ENCODE assay signal across 11 cellular contexts in the genomic region with DNA sequence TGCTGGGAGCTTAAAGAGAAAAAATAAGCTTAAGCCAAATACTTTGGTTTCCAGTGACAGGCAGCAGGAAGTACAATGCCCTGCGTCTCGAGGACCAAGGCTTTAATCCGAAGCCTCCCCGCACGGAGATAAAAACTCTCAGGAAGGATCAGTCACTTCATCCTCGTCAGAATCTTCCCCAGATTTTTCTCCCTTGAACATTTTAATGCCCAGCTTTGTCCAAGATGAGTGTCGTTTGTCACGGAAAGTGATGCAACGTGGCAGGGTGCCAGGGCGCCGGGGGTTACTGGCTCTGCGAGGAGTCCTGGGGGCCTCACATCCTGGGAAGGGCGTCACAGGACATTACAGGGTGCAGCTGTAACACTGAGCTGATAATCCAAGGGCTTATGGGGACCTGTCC. TPM values are rescaled to one million over a fixed set of nuclear protein-coding genes. Genes with fewer than 3 reads are reported as not detected.
A peak's percentile ranks its signal among the peaks of the same experiment; 100 is the strongest.
DNase-seq lines count a peak whose midpoint lies in the region; ATAC-seq, FAIRE-seq and TF ChIP-seq lines count a peak whose summit lies in the region.
"Had no signal": no experiment of that assay in that cellular context is flagged by ENCODE, and none has a peak within 500 bp of the region (broad histone marks: within the 10 kb centered on the region; RNA-seq: fewer than 3 reads in every experiment).

No MANE protein-coding gene starts in this region.

- H3K4me1 ChIP-seq in skeletal muscle satellite cell (ENCODE audit: control insufficient read depth, insufficient read depth, low read length): peaks cover 19% of the 10 kb centered on the region

- FAIRE-seq in GM12891 (lab: Jason Lieb, UNC): no peak
- FAIRE-seq: colon had no signal

- H3K4me2 ChIP-seq in skeletal muscle satellite cell (ENCODE audit: low read length): peak overlapping the region; percentile 50

- no peak for TF ChIP-seq CTCF in fibroblast of mammary gland (conservative IDR thresholded peaks at IDR 0.05; ENCODE audit: control insufficient read depth, insufficient read depth, low read depth, low read length)
- TF ChIP-seq CTCF in WTC11 (IDR thresholded peaks at IDR 0.05): no peak

- H3K36me3 Mint-ChIP-seq in WTC11: 0 out of 2 replicates have a peak, but pooled peaks cover 3% of the 10 kb centered on the region

- DNase-seq in SKM-1 treated with dmso at 0.1 percent for 144 hours (lab: John Stamatoyannopoulos, UW; ENCODE audit: unreplicated experiment) (peak; percentile 17), SKM-1 (lab: John Stamatoyannopoulos, UW; ENCODE audit: unreplicated experiment) (no peak), NCI-H69 (lab: John Stamatoyannopoulos, UW) (peak; percentile 43), fibroblast of mammary gland (ENCODE audit: low read depth) (peak; percentile 50), WTC11 (ENCODE audit: low spot score) (no peak), NCI-H526 treated with DMSO at 0.1 percent for 48 hours (lab: John Stamatoyannopoulos, UW) (no peak), GM12891 (ENCODE audit: insufficient read length, low spot score) (no peak)
- DNase-seq: NCI-H446 treated with DMSO at 0.1 percent for 48 hours; stimulated activated naive CD4-positive, alpha-beta T cell treated with Interleukin-2 at 50 U/mL for 16 hours had no signal

- no peak for TF ChIP-seq POLR2A in GM12891 (IDR thresholded peaks at IDR 0.05; ENCODE audit: low read depth, low read length)

- H3K4me3 ChIP-seq in fibroblast of mammary gland (ENCODE audit: control insufficient read depth, low read depth, low read length): no peak overlapping the region
- H3K4me3 ChIP-seq in skeletal muscle satellite cell (ENCODE audit: low read length): no peak overlapping the region

- POLR2A ChIA-PET in WTC11 (lab: Charles Lee): no interaction called here

- H3K9ac ChIP-seq in skeletal muscle satellite cell (ENCODE audit: low read depth, low read length): no peak overlapping the region

- H3K27me3 Mint-ChIP-seq in WTC11 (ENCODE audit: low read depth): peaks cover 10% of the 10 kb centered on the region

- CTCF ChIA-PET in WTC11 (lab: Charles Lee): interaction anchor here (1.4 kb wide), 1 partner anchor 62 kb away, joined by 3 read pairs; no protein-coding TSS in a partner anchor

- H3K4me3 Mint-ChIP-seq in WTC11: no peak overlapping the region

- H3K9me3 ChIP-seq in skeletal muscle satellite cell (replicated peaks; ENCODE audit: low read length): no peaks in the 10 kb centered on the region

- no peaks in the 10 kb centered on the region for H3K36me3 ChIP-seq in skeletal muscle satellite cell (ENCODE audit: insufficient read depth, low read length)

- H3K27ac Mint-ChIP-seq in WTC11: no peak overlapping the region

- ATAC-seq in WTC11: no peak

- peaks cover 7% of the 10 kb centered on the region for H3K9me3 Mint-ChIP-seq in WTC11

- peaks cover 82% of the 10 kb centered on the region for H3K27me3 ChIP-seq in skeletal muscle satellite cell (ENCODE audit: control insufficient read depth, insufficient read depth, low read length)

- H3K4me1 Mint-ChIP-seq in WTC11: peaks cover 6% of the 10 kb centered on the region

TF ChIP-seq in WTC11, 78 proteins besides CTCF, POLR2A, EP300 and RAD21:
- no peak for TF ChIP-seq ZNF512 (CRISPR knock-in tag; IDR thresholded peaks at IDR 0.05; ENCODE audit: borderline replicate concordance)
- TF ChIP-seq ATF1 (CRISPR knock-in tag; IDR thresholded peaks at IDR 0.05): no peak
- no peak for TF ChIP-seq ZNF396 (CRISPR knock-in tag; IDR thresholded peaks at IDR 0.05; ENCODE audit: borderline replicate concordance)
- no peak for TF ChIP-seq SMAD4 (CRISPR knock-in tag; IDR thresholded peaks at IDR 0.05)
TF ChIP-seq in WTC11: peak in this region for 0.

TF ChIP-seq in GM12891, 5 proteins besides CTCF, POLR2A, EP300 and RAD21:
- TF ChIP-seq SPI1 (IDR thresholded peaks at IDR 0.05; ENCODE audit: low read depth, low read length): no peak
- TF ChIP-seq POLR2AphosphoS5 (IDR thresholded peaks at IDR 0.05; ENCODE audit: low read depth, low read length): no peak
- no peak for TF ChIP-seq PAX5 (IDR thresholded peaks at IDR 0.05; ENCODE audit: insufficient read depth, low read length, severe bottlenecking)
- TF ChIP-seq TAF1 (IDR thresholded peaks at IDR 0.05; ENCODE audit: low read depth, low read length): no peak
- TF ChIP-seq POU2F2 (IDR thresholded peaks at IDR 0.05; ENCODE audit: low read depth, low read length): no peak

RNA-seq across cellular contexts. Expression of gene PCBP3, which starts 25.2 kb away (rescaled TPM):
- total RNA-seq in skeletal muscle satellite cell (2012; rRNA removed): 7.9 and 15.9 TPM in 2 replicates
- 8.5 to 14.0 TPM (median 11.8 TPM) in 3 replicates for total RNA-seq in WTC11 (2021)
- polyA plus RNA-seq in GM12891 (2012; ENCODE audit: low read depth, missing spikeins): 1.0 TPM

Comparison
In these comparisons a context has a peak if more than half of its experiments do, and no peak if none do; other contexts are left out.
1. DNase-seq: peak in SKM-1 treated with dmso at 0.1 percent for 144 hours (single experiment), NCI-H69 (single experiment) and fibroblast of mammary gland (single experiment); none in SKM-1 (single experiment), WTC11 (single experiment), NCI-H526 treated with DMSO at 0.1 percent for 48 hours (single experiment) and GM12891 (single experiment).